Comparison of ENCODE assay signal across 8 cellular contexts in genomic region chr19:36838784-36839324, GRCh38. TPM values are rescaled to one million over a fixed set of nuclear protein-coding genes. Genes with fewer than 3 reads are reported as not detected.
DNase-seq lines count a peak whose midpoint lies in the region; ATAC-seq and TF ChIP-seq lines count a peak whose summit lies in the region.

No MANE protein-coding gene starts in this region.

- H3K18ac ChIP-seq in mesenchymal stem cell (ENCODE audit: low read depth in 1 of 2, low read length in 2 of 2): peak overlapping the region in 1 of 2 experiments; percentile 55

- peak overlapping the region; percentile 94 for H4K8ac ChIP-seq in mesenchymal stem cell (ENCODE audit: low read length)

- 32% methylated on average over 9 of the region's 12 CpGs for WGBS in mesenchymal stem cell

- H2BK15ac ChIP-seq in mesenchymal stem cell (ENCODE audit: low read depth, poor library complexity, severe bottlenecking): no peak overlapping the region

- peak overlapping the region; percentile 76 for H3K4me2 ChIP-seq in mesenchymal stem cell (ENCODE audit: low read length, poor library complexity, severe bottlenecking)

- no peak overlapping the region for H3K23ac ChIP-seq in mesenchymal stem cell (ENCODE audit: low read length in 2 of 2)

- H4K91ac ChIP-seq in mesenchymal stem cell (ENCODE audit: low read length): peak overlapping the region; percentile 64

- intact Hi-C loops in breast epithelium (cut with DNase I; ENCODE audit: low total_unique reads): no loop called here

- H3K27me3 ChIP-seq in breast epithelium (no peaks in the 10 kb centered on the region), mesenchymal stem cell (ENCODE audit: control insufficient read depth in 1 of 2, insufficient read depth in 1 of 2, low read length in 2 of 2) (no peaks in the 10 kb centered on the region)

- H3K4me1 ChIP-seq in breast epithelium: no peaks in the 10 kb centered on the region
- H3K4me1 ChIP-seq in mesenchymal stem cell (ENCODE audit: control insufficient read depth, insufficient read depth, low read depth, low read length): peaks cover 4% of the 10 kb centered on the region

- H3K79me1 ChIP-seq in mesenchymal stem cell (replicated peaks; ENCODE audit: low read length, poor library complexity, severe bottlenecking): peaks cover 25% of the 10 kb centered on the region

- H2BK5ac ChIP-seq in mesenchymal stem cell (ENCODE audit: low read depth, low read length, poor library complexity, severe bottlenecking): no peak overlapping the region

- H3K9me3 ChIP-seq in breast epithelium (peaks cover 28 to 29% of the 10 kb centered on the region in 2 donors), mesenchymal stem cell (ENCODE audit: control insufficient read depth, low read length) (peaks cover 34% of the 10 kb centered on the region)

- ATAC-seq in GM21526 (IDR thresholded peaks at IDR 0.05; ENCODE audit: low FRiP score, unreplicated experiment) (no peak), HG02571 (IDR thresholded peaks at IDR 0.05; ENCODE audit: unreplicated experiment) (no peak)

- H3K9ac ChIP-seq in mesenchymal stem cell (ENCODE audit: low read length): peak overlapping the region; percentile 94

- H3K36me3 ChIP-seq in breast epithelium (no peaks in the 10 kb centered on the region), mesenchymal stem cell (ENCODE audit: control insufficient read depth in 1 of 2, insufficient read depth in 2 of 2, low read depth in 1 of 2, low read length in 2 of 2) (peaks cover 7 to 20% of the 10 kb centered on the region in 2 experiments)

- no peak for TF ChIP-seq POLR2A in breast epithelium (IDR thresholded peaks at IDR 0.05)

- no peak overlapping the region for H2AK5ac ChIP-seq in mesenchymal stem cell (ENCODE audit: low read length, severe bottlenecking)

- DNase-seq in stimulated activated CD4-positive, alpha-beta T cell treated with anti-CD3 and anti-CD28 coated beads, Interleukin-2, amount 100 ng/mL, for 24 hours: peak; percentile 2 to 17
- no peak for DNase-seq in stimulated activated CD4-positive, alpha-beta T cell treated with anti-CD3 and anti-CD28 coated beads, Interleukin-4, amount 100 ng/mL, for 24 hours
- DNase-seq in breast epithelium (ENCODE audit: low spot score in 2 of 2) (no peak), mesenchymal stem cell (no peak), UCSD-AML1 (lab: John Stamatoyannopoulos, UW; ENCODE audit: unreplicated experiment) (no peak), NCI-H1105 treated with DMSO at 0.1 percent for 48 hours (lab: John Stamatoyannopoulos, UW) (no peak)

- H3K14ac ChIP-seq in mesenchymal stem cell (ENCODE audit: low read length in 2 of 2): no peak overlapping the region

- H2BK12ac ChIP-seq in mesenchymal stem cell (ENCODE audit: low read length in 2 of 2): no peak overlapping the region

- peak overlapping the region; percentile 22 for H2BK120ac ChIP-seq in mesenchymal stem cell (ENCODE audit: low read depth, low read length)

- no peak for TF ChIP-seq CTCF in breast epithelium (IDR thresholded peaks at IDR 0.05)

- H2AFZ ChIP-seq in mesenchymal stem cell (ENCODE audit: low read depth, low read length): peak overlapping the region; percentile 56

- H3K4me3 ChIP-seq in breast epithelium: peak overlapping the region; percentile 62 to 88 (median 76)
- peak overlapping the region; percentile 78 to 93 for H3K4me3 ChIP-seq in mesenchymal stem cell (ENCODE audit: insufficient read depth in 1 of 2, low read depth in 1 of 2, low read length in 2 of 2)

- H3K27ac ChIP-seq in breast epithelium (peak overlapping the region; percentile 81 to 93), mesenchymal stem cell (ENCODE audit: low read length, poor library complexity, severe bottlenecking) (peak overlapping the region; percentile 77)

- H3K4ac ChIP-seq in mesenchymal stem cell (ENCODE audit: low read depth in 1 of 2, low read length in 2 of 2): peak overlapping the region; percentile 2 to 79

RNA-seq across cellular contexts. Expression of gene ZNF790, which starts 0.7 kb away (rescaled TPM):
- total RNA-seq in breast epithelium: 10 to 100 TPM in 1 of 3 donors, 1 to 10 TPM in 2; 5.6 to 11.4 (median 8.8) TPM
- polyA plus RNA-seq in mesenchymal stem cell (2013, experiment 1 of 2): 2.4 TPM
- 2.3 TPM for polyA plus RNA-seq in mesenchymal stem cell (2013, experiment 2 of 2)

RNA-seq across cellular contexts. Expression of gene ZNF345, which starts 11.8 kb away (rescaled TPM):
- 10 to 100 TPM in 2 of 3 donors, 1 to 10 TPM in 1; 8.6 to 13.6 (median 10.2) TPM for total RNA-seq in breast epithelium
- 1.4 TPM for polyA plus RNA-seq in mesenchymal stem cell (2013, experiment 1 of 2)
- polyA plus RNA-seq in mesenchymal stem cell (2013, experiment 2 of 2): 1.3 TPM

Comparison
In these comparisons a context has a peak if more than half of its experiments do, and no peak if none do; other contexts are left out.
1. DNase-seq: peak in stimulated activated CD4-positive, alpha-beta T cell treated with anti-CD3 and anti-CD28 coated beads, Interleukin-2, amount 100 ng/mL, for 24 hours (2 of 2); none in stimulated activated CD4-positive, alpha-beta T cell treated with anti-CD3 and anti-CD28 coated beads, Interleukin-4, amount 100 ng/mL, for 24 hours (single experiment), breast epithelium (0 of 2), mesenchymal stem cell (single experiment), UCSD-AML1 (single experiment) and NCI-H1105 treated with DMSO at 0.1 percent for 48 hours (single experiment).